11 cellular contexts compared by ENCODE assay signal in genomic region chr17:73806768-73807167, GRCh38.
"Had no signal": no experiment of that assay in that cellular context is flagged by ENCODE, and none has a peak within 500 bp of the region (broad histone marks: within the 10 kb centered on the region; RNA-seq: fewer than 3 reads in every experiment).

No MANE protein-coding gene starts in this region.

- ATAC-seq: GM23338, HCT116 had no signal

- H2AFZ ChIP-seq: GM23248, GM23338 had no signal

- H3K4me1 ChIP-seq: HAP-1 had no signal

- DNase-seq: GM23248, GOT3, H7, H9, HCEC 1CT, HFFc6 had no signal

- FAIRE-seq: H1, H54 had no signal

- H3K4me3 ChIP-seq: GM23248, GM23338, HAP-1 had no signal

- H3K36me3 ChIP-seq: HAP-1 had no signal

- H3K27ac ChIP-seq: GM23248 had no signal

- H3K9me3 ChIP-seq: HAP-1 had no signal

- H3K4me2 ChIP-seq: GM23338 had no signal

- H3K9ac ChIP-seq: GM23248 had no signal
